Comparison of ENCODE assay signal across 18 cellular contexts in genomic region chr13:98419786-98420559, GRCh38.
DNase-seq lines count a peak whose midpoint lies in the region; ATAC-seq, FAIRE-seq and TF ChIP-seq lines count a peak whose summit lies in the region.
"Had no signal": no experiment of that assay in that cellular context is flagged by ENCODE, and none has a peak within 500 bp of the region (broad histone marks: within the 10 kb centered on the region; RNA-seq: fewer than 3 reads in every experiment).

No MANE protein-coding gene starts in this region.

- H3K27ac Mint-ChIP-seq in progenitor cell of endocrine pancreas (peak overlapping the region; percentile 93), mesothelial cell of epicardium (no peak overlapping the region)
- H3K27ac Mint-ChIP-seq: CD8-positive, alpha-beta T cell had no signal

- H4K20me1 ChIP-seq in HepG2 (ENCODE audit: insufficient read depth, low read length): peaks cover 3% of the 10 kb centered on the region; the same call in 1 of the 2 replicates
- no peaks in the 10 kb centered on the region for H4K20me1 ChIP-seq in PC-3 (ENCODE audit: low read length)

- TF ChIP-seq EP300 in HepG2 (IDR thresholded peaks at IDR 0.05; ENCODE audit: low read depth in 2 of 2, low read length in 2 of 2): no peak
- no peak for TF ChIP-seq EP300 in HepG2 (CRISPR knock-in tag; IDR thresholded peaks at IDR 0.05; ENCODE audit: borderline replicate concordance)

- POLR2A ChIA-PET in HepG2 (lab: Yijun Ruan, JAX) (no interaction called here), PC-3 (lab: Charles Lee; ENCODE audit: unreplicated experiment) (no interaction called here)

- FAIRE-seq in HepG2 (lab: Jason Lieb, UNC): no peak
- FAIRE-seq: A549, D721Med, RCC 7860 had no signal

- in situ Hi-C loops in HepG2 (cut with HindIII; ENCODE audit: extremely low pct_ligation_motif_present, low pct_unique_long_range_greater_than_20kb): no loop called here

- H3K27ac ChIP-seq in HepG2 (ENCODE audit: extremely low read length, insufficient read depth, low read length): no peak overlapping the region
- no peak overlapping the region for H3K27ac ChIP-seq in right lobe of liver
- H3K27ac ChIP-seq in coronary artery: no peak overlapping the region
- no peak overlapping the region for H3K27ac ChIP-seq in PC-3 (ENCODE audit: low read length)
- H3K27ac ChIP-seq: A549, KMS-11 had no signal

- TF ChIP-seq RAD21 in HepG2 (CRISPR knock-in tag; IDR thresholded peaks at IDR 0.05): no peak

- no peak for DNase-seq in HepG2 (ENCODE audit: low spot score)
- DNase-seq in right lobe of liver: no peak
- peak; percentile 62 for DNase-seq in coronary artery (ENCODE audit: low spot score)
- no peak for DNase-seq in progenitor cell of endocrine pancreas (ENCODE audit: low spot score, unreplicated experiment)
- DNase-seq in left lobe of liver (ENCODE audit: low spot score): no peak
- no peak for DNase-seq in PC-3
- no peak for DNase-seq in mesothelial cell of epicardium (ENCODE audit: low spot score in 2 of 2, unreplicated experiment in 2 of 2)
- no peak for DNase-seq in activated CD4-positive, alpha-beta T cell treated with anti-CD3 and anti-CD28 coated beads for 4 hours
- DNase-seq: CD8-positive, alpha-beta T cell; DND-41; MV-4-11; NCI-H187 treated with DMSO at 0.1 percent for 48 hours; NCI-H526; Right ventricle myocardium superior had no signal

- no peak overlapping the region for H3K4me2 ChIP-seq in HepG2 (ENCODE audit: low read depth, low read length)
- no peak overlapping the region for H3K4me2 ChIP-seq in PC-3 (ENCODE audit: low read length)
- H3K4me2 ChIP-seq: A549, KMS-11 had no signal

- no peak overlapping the region for H3K9ac ChIP-seq in HepG2 (ENCODE audit: insufficient read depth, low read depth, low read length)
- no peak overlapping the region for H3K9ac ChIP-seq in PC-3 (ENCODE audit: low read length)
- H3K9ac ChIP-seq: KMS-11 had no signal

- no peak overlapping the region for H3K4me3 Mint-ChIP-seq in progenitor cell of endocrine pancreas (ENCODE audit: low read depth)
- no peak overlapping the region for H3K4me3 Mint-ChIP-seq in mesothelial cell of epicardium
- H3K4me3 Mint-ChIP-seq: CD8-positive, alpha-beta T cell had no signal

- no peaks in the 10 kb centered on the region for H3K27me3 Mint-ChIP-seq in progenitor cell of endocrine pancreas
- H3K27me3 Mint-ChIP-seq in mesothelial cell of epicardium (ENCODE audit: low read depth): no peaks in the 10 kb centered on the region

- peaks cover 5% of the 10 kb centered on the region for H3F3A ChIP-seq in PC-3 (ENCODE audit: low read length, unreplicated experiment)

- H3K9me3 Mint-ChIP-seq in progenitor cell of endocrine pancreas (ENCODE audit: low read depth) (peaks cover 6% of the 10 kb centered on the region), mesothelial cell of epicardium (peaks cover 5% of the 10 kb centered on the region)

- ATAC-seq in HepG2 (no peak; the same call in 2 of the 3 replicates), right lobe of liver (no peak), left lobe of liver (no peak), PC-3 (no peak)
- ATAC-seq: A549; CD8-positive, alpha-beta T cell had no signal

- intact Hi-C loops in HepG2 (cut with micrococcal nuclease; ENCODE audit: unreplicated experiment): no loop called here
- intact Hi-C loops in right lobe of liver (cut with DNase I): no loop called here
- intact Hi-C loops in PC-3 (cut with micrococcal nuclease): no loop called here

- 97% methylated on average over 14 of the region's 14 CpGs for WGBS in HepG2 (ENCODE audit: low lambda C conversion rate)
- 89% methylated on average over 7 of the region's 14 CpGs for WGBS in right lobe of liver (ENCODE audit: insufficient coverage, low coverage, low lambda C conversion rate, missing lambda C conversion rate)

- H3K9me2 ChIP-seq in PC-3 (replicated peaks; ENCODE audit: low read length): no peaks in the 10 kb centered on the region

- H3K36me3 Mint-ChIP-seq in progenitor cell of endocrine pancreas (ENCODE audit: insufficient read depth) (peaks cover 66% of the 10 kb centered on the region), mesothelial cell of epicardium (peaks cover 75% of the 10 kb centered on the region)
- H3K36me3 Mint-ChIP-seq: CD8-positive, alpha-beta T cell had no signal

- H3K9me3 ChIP-seq in HepG2 (ENCODE audit: low read length): no peaks in the 10 kb centered on the region
- no peaks in the 10 kb centered on the region for H3K9me3 ChIP-seq in right lobe of liver
- H3K9me3 ChIP-seq in PC-3 (ENCODE audit: low read length): no peaks in the 10 kb centered on the region
- H3K9me3 ChIP-seq: A549 had no signal

- H3K4me3 ChIP-seq in HepG2 (replicated peaks in 1 of 3; ENCODE audit: insufficient read depth in 1 of 3, low read depth in 2 of 3, low read length in 3 of 3): no peak overlapping the region
- no peak overlapping the region for H3K4me3 ChIP-seq in right lobe of liver
- no peak overlapping the region for H3K4me3 ChIP-seq in coronary artery
- no peak overlapping the region for H3K4me3 ChIP-seq in PC-3 (ENCODE audit: low read length)
- H3K4me3 ChIP-seq: A549 had no signal

- no peak for TF ChIP-seq POLR2A in HepG2 (IDR thresholded peaks at IDR 0.05; ENCODE audit: insufficient read depth in 1 of 2, low read depth in 2 of 2, low read length in 2 of 2)
- no peak for TF ChIP-seq POLR2A in right lobe of liver (IDR thresholded peaks at IDR 0.05)

- H3K27me3 ChIP-seq in HepG2 (ENCODE audit: control insufficient read depth in 1 of 2, insufficient read depth in 2 of 2, low read length in 2 of 2) (no peaks in the 10 kb centered on the region), right lobe of liver (no peaks in the 10 kb centered on the region), PC-3 (ENCODE audit: low read length) (no peaks in the 10 kb centered on the region)

- H2AFZ ChIP-seq in HepG2 (ENCODE audit: low read length): no peak overlapping the region
- no peak overlapping the region for H2AFZ ChIP-seq in PC-3 (ENCODE audit: low read length)

- CTCF ChIA-PET in HepG2 (lab: Yijun Ruan, JAX; ENCODE audit: low intra/inter-chr PET ratio, low total read pairs): no interaction called here
- CTCF ChIA-PET in PC-3 (lab: Charles Lee): no interaction called here

- BruUV-seq in HepG2 (replicated peaks; lab: Mats Ljungman, UMichigan) (no TSS peak), PC-3 (replicated peaks; lab: Mats Ljungman, UMichigan) (no TSS peak)

- H3K4me1 ChIP-seq in HepG2 (ENCODE audit: insufficient read depth, low read length) (no peaks in the 10 kb centered on the region), right lobe of liver (no peaks in the 10 kb centered on the region), PC-3 (ENCODE audit: insufficient read depth, low read length) (peaks cover 16% of the 10 kb centered on the region)
- H3K4me1 ChIP-seq: A549 had no signal

- H3K4me1 Mint-ChIP-seq in progenitor cell of endocrine pancreas (ENCODE audit: low read depth) (peaks cover 41% of the 10 kb centered on the region), mesothelial cell of epicardium (peaks cover 16% of the 10 kb centered on the region)

- H3K79me2 ChIP-seq in HepG2 (ENCODE audit: insufficient read depth, low read length) (no peaks in the 10 kb centered on the region), PC-3 (ENCODE audit: low read length) (no peaks in the 10 kb centered on the region)

- peaks cover 43 to 89% of the 10 kb centered on the region in 2 experiments for H3K36me3 ChIP-seq in HepG2 (replicated peaks in 1 of 2; ENCODE audit: control insufficient read depth in 1 of 2, insufficient read depth in 2 of 2, low read length in 2 of 2)
- peaks cover 0 to 35% (median 5%) of the 10 kb centered on the region in 4 donors for H3K36me3 ChIP-seq in right lobe of liver
- no peaks in the 10 kb centered on the region for H3K36me3 ChIP-seq in PC-3 (ENCODE audit: low read depth, low read length)

- TF ChIP-seq CTCF in HepG2 (CRISPR knock-in tag; IDR thresholded peaks at IDR 0.05): no peak
- no peak for TF ChIP-seq CTCF in right lobe of liver (IDR thresholded peaks at IDR 0.05)
- TF ChIP-seq CTCF in coronary artery (IDR thresholded peaks at IDR 0.05): no peak
- TF ChIP-seq CTCF in progenitor cell of endocrine pancreas (IDR thresholded peaks at IDR 0.05; ENCODE audit: unreplicated experiment): no peak
- no peak for TF ChIP-seq CTCF in PC-3 (conservative IDR thresholded peaks at IDR 0.05; ENCODE audit: low read depth, low read length)
- TF ChIP-seq CTCF in mesothelial cell of epicardium (IDR thresholded peaks at IDR 0.05; ENCODE audit: unreplicated experiment): no peak

TF ChIP-seq in HepG2, 621 proteins besides CTCF, POLR2A, EP300 and RAD21:
- TF ChIP-seq ZMAT5 (CRISPR knock-in tag; IDR thresholded peaks at IDR 0.05; ENCODE audit: borderline replicate concordance, low read depth) (no peak), FOXO4 (CRISPR knock-in tag; conservative IDR thresholded peaks at IDR 0.05) (0 out of 2 replicates have a peak, but pooled peaks have one; percentile 42)
